ENCODE assay signal across 2 cellular contexts in genomic region chr17:22310717-22311686, GRCh38.
TF ChIP-seq lines count a peak whose summit lies in the region.

No MANE protein-coding gene starts in this region.

TF ChIP-seq in GM23338, 12 proteins besides CTCF, POLR2A, EP300 and RAD21 (continued from another document):
- TF ChIP-seq EZH2phosphoT487 (IDR thresholded peaks at IDR 0.05; ENCODE audit: unreplicated experiment) (no peak), POLR2AphosphoS5 (IDR thresholded peaks at IDR 0.05; ENCODE audit: low read depth) (no peak), CREB1 (CRISPR knock-in tag; IDR thresholded peaks at IDR 0.05; ENCODE audit: low read depth) (no peak), ZNF462 (CRISPR knock-in tag; IDR thresholded peaks at IDR 0.05) (no peak), NANOG (IDR thresholded peaks at IDR 0.05; ENCODE audit: borderline replicate concordance) (no peak), REST (IDR thresholded peaks at IDR 0.05; ENCODE audit: unreplicated experiment) (no peak), STAT1 (IDR thresholded peaks at IDR 0.05; ENCODE audit: unreplicated experiment) (no peak), ETS1 (IDR thresholded peaks at IDR 0.05) (no peak), EZH2 (IDR thresholded peaks at IDR 0.05; ENCODE audit: low read depth, unreplicated experiment) (no peak), ZNF331 (CRISPR knock-in tag; IDR thresholded peaks at IDR 0.05; ENCODE audit: low read depth) (no peak)
TF ChIP-seq in GM23338: peak in this region for 0.

TF ChIP-seq in GM12878, 131 proteins besides CTCF, POLR2A, EP300 and RAD21 (continued from another document):
- TF ChIP-seq PKNOX1 (IDR thresholded peaks at IDR 0.05) = 0 out of 2 replicates have a peak, but pooled peaks have one; percentile 16
